12 cellular contexts compared by ENCODE assay signal in the genomic region with DNA sequence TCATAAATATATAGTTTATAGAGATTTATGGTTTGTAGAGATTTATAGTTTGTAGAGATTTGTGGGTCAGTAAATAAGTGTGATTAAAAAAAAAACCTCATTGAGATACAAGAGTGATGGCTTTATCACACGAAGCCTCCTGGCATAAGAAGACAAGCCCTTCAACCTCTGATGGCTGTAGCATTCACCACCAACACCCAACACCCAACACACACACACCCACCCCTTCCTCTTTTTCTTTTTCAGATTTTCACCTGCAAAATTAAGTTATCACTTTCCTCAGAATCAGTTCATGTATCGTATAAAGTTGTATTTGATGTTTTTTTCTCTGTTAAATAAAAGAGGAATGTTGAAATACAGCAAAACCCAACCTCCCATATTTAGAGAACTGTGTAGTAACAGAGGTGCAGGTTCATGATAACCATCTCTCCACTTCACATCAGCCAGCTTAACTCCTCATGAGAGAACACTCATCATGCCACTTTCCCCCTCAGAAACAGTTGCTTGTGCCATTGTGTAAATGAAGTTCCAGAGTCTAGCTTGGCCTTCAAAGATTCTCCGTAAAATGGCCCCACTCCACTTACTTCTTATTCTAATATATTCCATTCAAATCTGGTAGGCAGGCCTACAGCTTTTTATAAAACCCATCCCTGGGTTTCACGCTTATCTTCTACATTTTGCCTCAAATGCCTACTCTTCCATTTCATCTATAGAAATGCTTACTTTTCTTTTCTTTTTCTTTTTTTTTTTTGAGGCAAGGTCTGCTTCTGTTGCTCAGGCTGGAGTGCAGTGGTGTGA.
DNase-seq lines count a peak whose midpoint lies in the region; ATAC-seq and TF ChIP-seq lines count a peak whose summit lies in the region.
"Had no signal": no experiment of that assay in that cellular context is flagged by ENCODE, and none has a peak within 500 bp of the region (broad histone marks: within the 10 kb centered on the region; RNA-seq: fewer than 3 reads in every experiment).

No MANE protein-coding gene starts in this region.

- H3K9me1 ChIP-seq in IMR-90 (ENCODE audit: insufficient read depth, low read length), result peaks cover 3% of the 10 kb centered on the region; the same call in 1 of the 2 replicates

- WGBS in IMR-90 (ENCODE audit: extremely low coverage in 2 of 2, insufficient read length in 1 of 2), 2 experiments, result no CpG with 5 or more reads among the region's 4 CpGs
- WGBS in mesodermal cell (ENCODE audit: insufficient coverage in 2 of 2), 2 experiments, result 85 to 94% methylated on average over 2 of the region's 4 CpGs

- POLR2A ChIA-PET in IMR-90 (lab: Charles Lee; ENCODE audit: unreplicated experiment), result no interaction called here

- H3K23ac ChIP-seq in IMR-90 (ENCODE audit: low read depth, low read length), result no peak overlapping the region; the same call in 1 of the 2 replicates

- peaks cover 25% of the 10 kb centered on the region for H3K36me3 Mint-ChIP-seq in activated T-helper 17 cell treated with anti-CD3 and anti-CD28 coated beads, Interleukin-2, amount 50 U/mL, for 72 hours (ENCODE audit: low read depth)

- CTCF ChIA-PET in IMR-90 (lab: Yijun Ruan, JAX), result no interaction called here

- H4K8ac ChIP-seq in IMR-90 (ENCODE audit: low read depth in 2 of 2, low read length in 2 of 2), result peak overlapping the region in 1 of 2 experiments; percentile 11; a peak in 1 of 4 replicates

- H3K4me3 ChIP-seq in BLaER1 treated with 17β-estradiol and CSF1 and Interleukin-3, amounts not matched to agents 10 nM and 100 nM, result peak overlapping the region in 7 of 10 experiments; percentile 52 to 99 (median 90); a peak in 15 of 20 replicates
- no peak overlapping the region for H3K4me3 ChIP-seq in IMR-90 (ENCODE audit: insufficient read depth, low read depth, low read length)
- H3K4me3 ChIP-seq in mesodermal cell (ENCODE audit: extremely low read depth, insufficient read depth, low read length, poor library complexity, severe bottlenecking), result peak overlapping the region; percentile 8

- H2BK15ac ChIP-seq in IMR-90 (ENCODE audit: low read depth, low read length), result no peak overlapping the region

- no peaks in the 10 kb centered on the region for H3K27me3 ChIP-seq in BLaER1 treated with 17β-estradiol and CSF1 and Interleukin-3, amounts not matched to agents 10 nM and 100 nM
- H3K27me3 ChIP-seq in IMR-90 (ENCODE audit: control insufficient read depth, insufficient read depth, low read length), result no peaks in the 10 kb centered on the region
- H3K27me3 ChIP-seq: cardiac muscle cell had no signal

- no peaks in the 10 kb centered on the region for H3K27me3 Mint-ChIP-seq in activated T-helper 17 cell treated with anti-CD3 and anti-CD28 coated beads, Interleukin-2, amount 50 U/mL, for 72 hours

- H3K27ac ChIP-seq in BLaER1 treated with 17β-estradiol and CSF1 and Interleukin-3, amounts not matched to agents 10 nM and 100 nM, result peak overlapping the region in 9 of 11 experiments; percentile 71 to 99 (median 96); a peak in 18 of 22 replicates
- H3K27ac ChIP-seq in IMR-90 (ENCODE audit: insufficient read depth, low read length), result no peak overlapping the region
- H3K27ac ChIP-seq in mesodermal cell (ENCODE audit: low read depth, low read length, severe bottlenecking), result no peak overlapping the region
- H3K27ac ChIP-seq: cardiac muscle cell had no signal

- no peak overlapping the region for H2BK5ac ChIP-seq in IMR-90 (ENCODE audit: low read depth, low read length, poor library complexity, severe bottlenecking)

- H2BK20ac ChIP-seq in IMR-90 (ENCODE audit: low read depth, low read length), result no peak overlapping the region

- peak overlapping the region; percentile 92 for H3K4me3 Mint-ChIP-seq in activated T-helper 17 cell treated with anti-CD3 and anti-CD28 coated beads, Interleukin-2, amount 50 U/mL, for 72 hours

- H3K27ac Mint-ChIP-seq in activated T-helper 17 cell treated with anti-CD3 and anti-CD28 coated beads, Interleukin-2, amount 50 U/mL, for 72 hours, result peak overlapping the region; percentile 88

- no peak overlapping the region for H3K18ac ChIP-seq in IMR-90 (ENCODE audit: low read depth, low read length)

- H4K5ac ChIP-seq in IMR-90 (ENCODE audit: low read depth, low read length), result no peak overlapping the region

- H3K4ac ChIP-seq in IMR-90 (ENCODE audit: low read depth, low read length), result no peak overlapping the region

- H2BK120ac ChIP-seq in IMR-90 (ENCODE audit: low read depth, low read length), result no peak overlapping the region

- no peak for TF ChIP-seq RAD21 in IMR-90 (IDR thresholded peaks at IDR 0.05; ENCODE audit: low read length)

- ATAC-seq in IMR-90 (ENCODE audit: low read depth), result no peak
- ATAC-seq in activated T-helper 17 cell treated with anti-CD3 and anti-CD28 coated beads, Interleukin-2, amount 50 U/mL, for 72 hours (replicated peaks), result no peak
- no peak for ATAC-seq in HG03457 (IDR thresholded peaks at IDR 0.05; ENCODE audit: unreplicated experiment)
- ATAC-seq in GM21717 (IDR thresholded peaks at IDR 0.05; ENCODE audit: unreplicated experiment), result no peak

- peak overlapping the region; percentile 53 to 98 (median 90) for H3K4me2 ChIP-seq in BLaER1 treated with 17β-estradiol and CSF1 and Interleukin-3, amounts not matched to agents 10 nM and 100 nM
- H3K4me2 ChIP-seq in IMR-90 (ENCODE audit: low read depth, low read length), result no peak overlapping the region

- intact Hi-C loops in IMR-90 (cut with micrococcal nuclease), result no loop called here

- BruUV-seq in IMR-90 (replicated peaks; lab: Mats Ljungman, UMichigan), result no TSS peak

- dilution Hi-C loops in IMR-90 (cut with HindIII; ENCODE audit: low sequenced_read_pairs, unreplicated experiment), result no loop called here

- peaks cover 57 to 75% (median 66%) of the 10 kb centered on the region in 10 experiments for H3K4me1 ChIP-seq in BLaER1 treated with 17β-estradiol and CSF1 and Interleukin-3, amounts not matched to agents 10 nM and 100 nM
- peaks cover 18% of the 10 kb centered on the region for H3K4me1 ChIP-seq in IMR-90 (ENCODE audit: control insufficient read depth, insufficient read depth, low read length)
- peaks cover 21% of the 10 kb centered on the region for H3K4me1 ChIP-seq in mesodermal cell (ENCODE audit: control insufficient read depth, insufficient read depth, low read length, poor library complexity, severe bottlenecking)

- in situ Hi-C loops in IMR-90 (cut with MboI; ENCODE audit: low sequenced_read_pairs), result no loop called here

- peaks cover 0 to 44% (median 27%) of the 10 kb centered on the region in 11 experiments; a peak in 12 of 22 replicates for H3K36me3 ChIP-seq in BLaER1 treated with 17β-estradiol and CSF1 and Interleukin-3, amounts not matched to agents 10 nM and 100 nM
- H3K36me3 ChIP-seq in IMR-90 (ENCODE audit: control insufficient read depth, insufficient read depth, low read length) (no peaks in the 10 kb centered on the region), mesodermal cell (ENCODE audit: control insufficient read depth, insufficient read depth, low read length) (peaks cover 3% of the 10 kb centered on the region)
- H3K36me3 ChIP-seq: cardiac muscle cell had no signal

- H3K9ac ChIP-seq in BLaER1 treated with 17β-estradiol and CSF1 and Interleukin-3, amounts not matched to agents 10 nM and 100 nM, result peak overlapping the region in 8 of 11 experiments; percentile 22 to 98 (median 72); a peak in 17 of 22 replicates
- H3K9ac ChIP-seq in IMR-90 (ENCODE audit: low read depth, low read length), result no peak overlapping the region

- no peak overlapping the region for H3K56ac ChIP-seq in IMR-90 (ENCODE audit: extremely low read depth, insufficient read depth, low read length)

- H3K4me1 Mint-ChIP-seq in activated T-helper 17 cell treated with anti-CD3 and anti-CD28 coated beads, Interleukin-2, amount 50 U/mL, for 72 hours, result peaks cover 37% of the 10 kb centered on the region

- H3K9me3 Mint-ChIP-seq in activated T-helper 17 cell treated with anti-CD3 and anti-CD28 coated beads, Interleukin-2, amount 50 U/mL, for 72 hours, result no peaks in the 10 kb centered on the region

- no peak for TF ChIP-seq CTCF in IMR-90 (conservative IDR thresholded peaks at IDR 0.05; ENCODE audit: low read depth, low read length)

- no peak overlapping the region for H2AK9ac ChIP-seq in IMR-90 (replicated peaks; ENCODE audit: low read depth, low read length, poor library complexity)

- no peak overlapping the region for H2AFZ ChIP-seq in IMR-90 (replicated peaks; ENCODE audit: low read length, poor library complexity)

- no peak for TF ChIP-seq POLR2A in IMR-90 (IDR thresholded peaks at IDR 0.05; ENCODE audit: low read depth, low read length)

- H2AK5ac ChIP-seq in IMR-90 (ENCODE audit: low read depth, low read length), result no peak overlapping the region; the same call in 1 of the 2 replicates

- H3K9me3 ChIP-seq in BLaER1 treated with 17β-estradiol and CSF1 and Interleukin-3, amounts not matched to agents 10 nM and 100 nM (replicated peaks in 1 of 11), result no peaks in the 10 kb centered on the region
- H3K9me3 ChIP-seq in IMR-90 (ENCODE audit: control insufficient read depth, insufficient read depth, low read length) (no peaks in the 10 kb centered on the region), mesodermal cell (ENCODE audit: control insufficient read depth, low read length) (no peaks in the 10 kb centered on the region)

- H4K91ac ChIP-seq in IMR-90 (ENCODE audit: insufficient read depth, low read depth, low read length), result no peak overlapping the region

- H4K20me1 ChIP-seq in BLaER1 treated with 17β-estradiol and CSF1 and Interleukin-3, amounts not matched to agents 10 nM and 100 nM, result peaks cover 0 to 79% (median 30%) of the 10 kb centered on the region in 11 experiments; a peak in 11 of 22 replicates
- H4K20me1 ChIP-seq in IMR-90 (ENCODE audit: insufficient read depth, low read length), result peaks cover 6% of the 10 kb centered on the region; the same call in 1 of the 2 replicates

- DNase-seq in IMR-90 (no peak), NCI-H748 (lab: John Stamatoyannopoulos, UW; ENCODE audit: unreplicated experiment) (no peak)
- DNase-seq in activated CD4-positive, alpha-beta T cell treated with anti-CD3 and anti-CD28 coated beads, Interleukin-2, amount 50 U/mL, for 4 hours, result no peak
- DNase-seq: DMS153, hypothalamus, NCI-H345 had no signal

- 0 out of 2 replicates have a peak overlapping the region, but pooled peaks have one; percentile 7 for H3K14ac ChIP-seq in IMR-90 (replicated peaks; ENCODE audit: low read depth, low read length)

- H3K79me1 ChIP-seq in IMR-90 (ENCODE audit: low read depth in 1 of 2, low read length in 2 of 2), result peaks cover 32 to 72% of the 10 kb centered on the region in 2 experiments

TF ChIP-seq in IMR-90, 13 proteins besides CTCF, POLR2A, EP300 and RAD21 (continues in another document):
- TF ChIP-seq, protein P1, sequence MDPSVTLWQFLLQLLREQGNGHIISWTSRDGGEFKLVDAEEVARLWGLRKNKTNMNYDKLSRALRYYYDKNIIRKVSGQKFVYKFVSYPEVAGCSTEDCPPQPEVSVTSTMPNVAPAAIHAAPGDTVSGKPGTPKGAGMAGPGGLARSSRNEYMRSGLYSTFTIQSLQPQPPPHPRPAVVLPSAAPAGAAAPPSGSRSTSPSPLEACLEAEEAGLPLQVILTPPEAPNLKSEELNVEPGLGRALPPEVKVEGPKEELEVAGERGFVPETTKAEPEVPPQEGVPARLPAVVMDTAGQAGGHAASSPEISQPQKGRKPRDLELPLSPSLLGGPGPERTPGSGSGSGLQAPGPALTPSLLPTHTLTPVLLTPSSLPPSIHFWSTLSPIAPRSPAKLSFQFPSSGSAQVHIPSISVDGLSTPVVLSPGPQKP (IDR thresholded peaks at IDR 0.05; ENCODE audit: borderline replicate concordance, low read depth, low read length), result no peak
- TF ChIP-seq RCOR1 (IDR thresholded peaks at IDR 0.05; ENCODE audit: insufficient replicate concordance, low read length), result no peak

Comparison
In these comparisons a context has a peak if more than half of its experiments do, and no peak if none do; other contexts are left out.
1. H3K27ac ChIP-seq: peak in BLaER1 treated with 17β-estradiol and CSF1 and Interleukin-3, amounts not matched to agents 10 nM and 100 nM (9 of 11); none in IMR-90 (single experiment) and mesodermal cell (single experiment).